1 cellular context compared by ENCODE assay signal in the genomic region with DNA sequence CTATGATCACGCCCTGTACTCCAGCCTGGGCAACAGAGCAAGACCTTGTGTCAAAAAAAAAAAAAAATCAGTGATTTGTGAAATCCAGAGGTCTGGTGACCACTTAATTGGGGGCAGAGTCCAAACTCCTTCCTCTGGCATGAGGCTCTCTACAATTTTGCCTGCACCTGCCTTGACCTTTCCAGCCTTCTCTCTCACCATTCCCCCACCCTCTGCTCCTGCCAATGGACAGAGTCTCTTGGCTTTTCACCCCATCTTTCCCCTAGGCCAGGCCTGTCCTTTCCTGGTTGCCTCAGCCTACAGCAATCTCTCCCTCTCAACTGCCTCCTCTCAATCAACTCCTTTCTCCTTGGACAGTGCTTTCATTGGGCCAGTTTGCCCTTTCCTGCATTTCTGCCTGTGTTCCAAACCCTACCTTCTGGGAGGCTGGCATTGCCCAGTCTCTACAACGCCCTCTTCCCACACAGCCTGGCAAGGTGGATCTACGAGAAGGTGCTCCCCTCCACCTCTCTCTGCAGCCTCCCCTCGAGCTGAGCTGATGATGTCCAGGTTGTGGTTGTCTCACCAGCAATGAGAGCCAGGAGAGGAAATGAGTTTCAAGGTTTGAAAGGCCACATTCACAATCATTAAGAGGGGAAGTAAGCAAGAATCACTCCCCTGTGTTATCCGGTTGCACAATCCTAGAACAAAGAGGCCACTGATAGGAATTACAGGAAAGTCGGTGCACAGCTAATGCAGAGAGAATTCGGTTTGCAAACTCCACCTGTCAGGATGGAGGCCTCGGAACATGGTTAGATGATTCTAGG.
TF ChIP-seq lines count a peak whose summit lies in the region.

No MANE protein-coding gene starts in this region.

TF ChIP-seq in H1, 55 proteins besides CTCF, POLR2A, EP300 and RAD21:
- no peak for TF ChIP-seq JUND (IDR thresholded peaks at IDR 0.05; ENCODE audit: low read length)
- TF ChIP-seq CBX5 (IDR thresholded peaks at IDR 0.05; ENCODE audit: low read depth, low read length), result no peak
- no peak for TF ChIP-seq EZH2 (IDR thresholded peaks at IDR 0.05; ENCODE audit: low read depth, low read length, severe bottlenecking)
